In genomic region chr1:180675586-180675985, GRCh38 we compare ENCODE assay signal across 27 cellular contexts. TPM values are rescaled to one million over a fixed set of nuclear protein-coding genes. Genes with fewer than 3 reads are reported as not detected.
DNase-seq lines count a peak whose midpoint lies in the region; ATAC-seq, FAIRE-seq and TF ChIP-seq lines count a peak whose summit lies in the region.
"Had no signal": no experiment of that assay in that cellular context is flagged by ENCODE, and none has a peak within 500 bp of the region (broad histone marks: within the 10 kb centered on the region; RNA-seq: fewer than 3 reads in every experiment).

No MANE protein-coding gene starts in this region.

- H3K27me3 Mint-ChIP-seq in H9 (ENCODE audit: low read depth) (no peaks in the 10 kb centered on the region), progenitor cell of endocrine pancreas (no peaks in the 10 kb centered on the region)
- no peaks in the 10 kb centered on the region for H3K27me3 Mint-ChIP-seq in naive thymus-derived CD8-positive, alpha-beta T cell
- H3K27me3 Mint-ChIP-seq: CD8-positive, alpha-beta memory T cell; T-helper 17 cell had no signal

- H3K79me1 ChIP-seq in H9 (ENCODE audit: insufficient read depth, low read depth, low read length, poor library complexity, severe bottlenecking) (no peaks in the 10 kb centered on the region), H1 (ENCODE audit: low read depth, low read length) (no peaks in the 10 kb centered on the region)

- H3K4me1 Mint-ChIP-seq in H9, result peaks cover 25 to 30% of the 10 kb centered on the region in 2 experiments
- peaks cover 15% of the 10 kb centered on the region for H3K4me1 Mint-ChIP-seq in progenitor cell of endocrine pancreas (ENCODE audit: low read depth)
- peaks cover 6 to 29% (median 9%) of the 10 kb centered on the region in 4 donors for H3K4me1 Mint-ChIP-seq in naive thymus-derived CD8-positive, alpha-beta T cell

- H3K4ac ChIP-seq in H9 (ENCODE audit: low read depth, low read length) (no peak overlapping the region), H1 (replicated peaks; ENCODE audit: insufficient read length, low read depth, low read length) (no peak overlapping the region)

- H3K56ac ChIP-seq in H9 (ENCODE audit: insufficient read length, low read depth, low read length), result no peak overlapping the region
- H3K56ac ChIP-seq in H1 (replicated peaks; ENCODE audit: insufficient read length, low read depth, low read length), result no peak overlapping the region

- H2BK20ac ChIP-seq in H9 (ENCODE audit: low read depth, low read length, poor library complexity, severe bottlenecking) (no peak overlapping the region), H1 (ENCODE audit: low read length) (no peak overlapping the region)

- H2BK15ac ChIP-seq in H9 (ENCODE audit: low read depth, low read length) (no peak overlapping the region), H1 (ENCODE audit: low read length) (no peak overlapping the region)

- H3K9me2 ChIP-seq in PC-3 (replicated peaks; ENCODE audit: low read length), result no peaks in the 10 kb centered on the region

- H3K27me3 ChIP-seq in H9 (ENCODE audit: insufficient read depth, low read length) (no peaks in the 10 kb centered on the region), PC-3 (ENCODE audit: low read length) (no peaks in the 10 kb centered on the region), H1 (replicated peaks in 1 of 4; ENCODE audit: control insufficient read depth in 3 of 4, extremely low read depth in 1 of 4, insufficient read depth in 3 of 4, low read length in 3 of 4) (no peaks in the 10 kb centered on the region), colonic mucosa (no peaks in the 10 kb centered on the region)
- H3K27me3 ChIP-seq: ascending aorta, right atrium auricular region, SJSA1, tibial artery had no signal

- H3K27ac ChIP-seq in H9 (ENCODE audit: insufficient read length, low read depth, low read length), result no peak overlapping the region
- H3K27ac ChIP-seq in PC-3 (ENCODE audit: low read length), result no peak overlapping the region
- H3K27ac ChIP-seq in H1 (ENCODE audit: low read depth, low read length), result no peak overlapping the region
- H3K27ac ChIP-seq in colonic mucosa, result no peak overlapping the region
- H3K27ac ChIP-seq: ascending aorta, right atrium auricular region, SJSA1, tibial artery had no signal

- H3K23me2 ChIP-seq in H9 (ENCODE audit: insufficient read length, low read depth, low read length, poor library complexity, severe bottlenecking) (no peaks in the 10 kb centered on the region), H1 (ENCODE audit: low read depth, low read length) (no peaks in the 10 kb centered on the region)

- H3K14ac ChIP-seq in H9 (ENCODE audit: insufficient read depth, low read length) (no peak overlapping the region), H1 (ENCODE audit: insufficient read length) (no peak overlapping the region)

- CTCF ChIA-PET in PC-3 (lab: Charles Lee), result no interaction called here
- CTCF ChIA-PET in H1 (lab: Charles Lee; ENCODE audit: partially characterized antibody), result no interaction called here

- H4K91ac ChIP-seq in H9 (ENCODE audit: insufficient read length, low read depth, low read length), result no peak overlapping the region
- no peak overlapping the region for H4K91ac ChIP-seq in H1 (replicated peaks; ENCODE audit: insufficient read length, low read length)

- H3K9me3 ChIP-seq in H9 (ENCODE audit: control insufficient read depth, low read depth, low read length) (no peaks in the 10 kb centered on the region), PC-3 (ENCODE audit: low read length) (no peaks in the 10 kb centered on the region), H1 (ENCODE audit: insufficient read depth in 2 of 2, low read depth in 1 of 2, low read length in 1 of 2) (peaks cover 0 to 3% of the 10 kb centered on the region in 2 experiments; a peak in 1 of 4 replicates), colonic mucosa (no peaks in the 10 kb centered on the region)
- H3K9me3 ChIP-seq: SJSA1 had no signal

- no peak overlapping the region for H2BK5ac ChIP-seq in H9 (ENCODE audit: insufficient read length, low read length)
- H2BK5ac ChIP-seq in H1 (ENCODE audit: low read depth, low read length), result no peak overlapping the region

- no peak overlapping the region for H2BK120ac ChIP-seq in H9 (ENCODE audit: low read depth, low read length, poor library complexity, severe bottlenecking)
- H2BK120ac ChIP-seq in H1 (replicated peaks; ENCODE audit: low read depth, low read length), result no peak overlapping the region

- H3K4me3 ChIP-seq in PC-3 (ENCODE audit: low read length), result no peak overlapping the region
- no peak overlapping the region for H3K4me3 ChIP-seq in H1 (ENCODE audit: extremely low read depth in 1 of 4, insufficient read depth in 2 of 4, low read depth in 3 of 4, low read length in 4 of 4)
- no peak overlapping the region for H3K4me3 ChIP-seq in colonic mucosa
- H3K4me3 ChIP-seq: ascending aorta, right atrium auricular region, SJSA1, tibial artery had no signal

- no peak for FAIRE-seq in H1 (lab: Jason Lieb, UNC)

- H3K36me3 ChIP-seq in PC-3 (ENCODE audit: low read depth, low read length), result no peaks in the 10 kb centered on the region
- no peaks in the 10 kb centered on the region for H3K36me3 ChIP-seq in H1 (ENCODE audit: control insufficient read depth in 2 of 4, insufficient read depth in 4 of 4, low read length in 3 of 4)
- no peaks in the 10 kb centered on the region for H3K36me3 ChIP-seq in colonic mucosa
- H3K36me3 ChIP-seq: right atrium auricular region, SJSA1 had no signal

- H3K36me3 Mint-ChIP-seq in H9 (ENCODE audit: insufficient read depth in 1 of 3, low read depth in 3 of 3) (peaks cover 0 to 7% (median 5%) of the 10 kb centered on the region in 3 experiments; a peak in 6 of 7 replicates), progenitor cell of endocrine pancreas (ENCODE audit: insufficient read depth) (peaks cover 19% of the 10 kb centered on the region)
- H3K36me3 Mint-ChIP-seq in naive thymus-derived CD8-positive, alpha-beta T cell, result peaks cover 21 to 59% (median 31%) of the 10 kb centered on the region in 3 donors

- H4K8ac ChIP-seq in H9 (replicated peaks; ENCODE audit: insufficient read length, low read depth, low read length) (no peak overlapping the region), H1 (ENCODE audit: extremely low read depth, insufficient read depth, low read length) (no peak overlapping the region)

- H3K23ac ChIP-seq in H9 (ENCODE audit: insufficient read length, low read depth, low read length) (no peak overlapping the region), H1 (ENCODE audit: insufficient read length) (no peak overlapping the region)

- ATAC-seq in PC-3 (peak; percentile 63), GM21576 (IDR thresholded peaks at IDR 0.05; ENCODE audit: unreplicated experiment) (no peak)
- ATAC-seq in naive thymus-derived CD8-positive, alpha-beta T cell, result no peak
- ATAC-seq: activated naive CD4-positive, alpha-beta T cell treated with anti-CD3 and anti-CD28 coated beads, Interleukin-2, amount 50 U/mL, for 72 hours; left cardiac atrium; natural killer cell; stimulated activated naive CD8-positive, alpha-beta T cell treated with anti-CD3 and anti-CD28 coated beads, Interleukin-15, Interleukin-2, amounts not matched to agents 100 U/mL and 50 U/mL, for 24 hours; T-helper 17 cell had no signal

- BruUV-seq in PC-3 (replicated peaks; lab: Mats Ljungman, UMichigan), result no TSS peak

- H3K9me3 Mint-ChIP-seq in H9 (peaks cover 6 to 7% of the 10 kb centered on the region in 2 experiments), progenitor cell of endocrine pancreas (ENCODE audit: low read depth) (peaks cover 13% of the 10 kb centered on the region)
- peaks cover 10 to 41% (median 20%) of the 10 kb centered on the region in 9 donors for H3K9me3 Mint-ChIP-seq in naive thymus-derived CD8-positive, alpha-beta T cell

- no peak for TF ChIP-seq POLR2A in H1 (IDR thresholded peaks at IDR 0.05; ENCODE audit: control extremely low read depth in 1 of 2, low read depth in 2 of 2, low read length in 2 of 2)

- H3K4me1 ChIP-seq in H9 (ENCODE audit: insufficient read depth, low read length) (no peaks in the 10 kb centered on the region), PC-3 (ENCODE audit: insufficient read depth, low read length) (peaks cover 12% of the 10 kb centered on the region), H1 (replicated peaks in 1 of 4; ENCODE audit: control insufficient read depth in 3 of 4, insufficient read depth in 4 of 4, low read length in 3 of 4) (peaks cover 0 to 3% (median 0%) of the 10 kb centered on the region in 4 experiments; a peak in 2 of 7 replicates), colonic mucosa (no peaks in the 10 kb centered on the region)
- H3K4me1 ChIP-seq: ascending aorta, right atrium auricular region, tibial artery had no signal

- no peaks in the 10 kb centered on the region for H3F3A ChIP-seq in PC-3 (ENCODE audit: low read length, unreplicated experiment)

- DNase-seq in H9 (no peak), PC-3 (peak; percentile 41), H1 (ENCODE audit: low read depth in 1 of 2, low spot score in 2 of 2) (no peak), progenitor cell of endocrine pancreas (ENCODE audit: low spot score, unreplicated experiment) (no peak), colonic mucosa (no peak)
- no peak for DNase-seq in naive thymus-derived CD8-positive, alpha-beta T cell
- DNase-seq: activated CD4-positive, alpha-beta T cell treated with anti-CD3 and anti-CD28 coated beads, Interleukin-2, amount 50 U/mL, for 1 hour; AML-193; CD8-positive, alpha-beta memory T cell; effector memory CD4-positive, alpha-beta T cell; Karpas-422; left cardiac atrium; mesenchymal stem cell; natural killer cell; NCI-H1048; NCI-H187; NCI-H82; stimulated activated CD4-positive, alpha-beta T cell treated with anti-CD3 and anti-CD28 coated beads, Interleukin-12 subunit alpha, Interleukin-12 subunit beta, amount 100 ng/mL, for 4 hours; stimulated activated CD4-positive, alpha-beta T cell treated with anti-CD3 and anti-CD28 coated beads, Interleukin-4, amount 100 ng/mL, for 4 hours; stimulated activated naive CD8-positive, alpha-beta T cell treated with anti-CD3 and anti-CD28 coated beads, Interleukin-15, Interleukin-2, amounts not matched to agents 100 U/mL and 50 U/mL, for 24 hours; T-helper 17 cell; tibial artery had no signal

- no peak overlapping the region for H3T11ph ChIP-seq in H9 (ENCODE audit: low read length)

- POLR2A ChIA-PET in PC-3 (lab: Charles Lee; ENCODE audit: unreplicated experiment), result no interaction called here
- POLR2A ChIA-PET in H1 (lab: Charles Lee; ENCODE audit: partially characterized antibody), result no interaction called here
- POLR2A ChIA-PET in naive thymus-derived CD8-positive, alpha-beta T cell (lab: Charles Lee), result no interaction called here

- H2AFZ ChIP-seq in H9 (ENCODE audit: low read length) (no peak overlapping the region), PC-3 (ENCODE audit: low read length) (no peak overlapping the region), H1 (ENCODE audit: low read length) (no peak overlapping the region)

- H2AK5ac ChIP-seq in H9 (ENCODE audit: insufficient read length, low read length), result no peak overlapping the region
- H2AK5ac ChIP-seq in H1 (ENCODE audit: low read depth, low read length), result no peak overlapping the region

- intact Hi-C loops in PC-3 (cut with micrococcal nuclease), result no loop called here
- intact Hi-C loops in colonic mucosa (cut with DNase I), result no loop called here

- H2BK12ac ChIP-seq in H9 (ENCODE audit: insufficient read length, low read depth, low read length), result no peak overlapping the region
- H2BK12ac ChIP-seq in H1 (ENCODE audit: low read depth, low read length), result no peak overlapping the region

- H3K9ac ChIP-seq in H9 (ENCODE audit: extremely low read depth, insufficient read length, low read length) (no peak overlapping the region), PC-3 (ENCODE audit: low read length) (no peak overlapping the region), H1 (replicated peaks in 1 of 4; ENCODE audit: extremely low read depth in 1 of 4, low read depth in 3 of 4, low read length in 3 of 4) (no peak overlapping the region), colonic mucosa (ENCODE audit: low read depth in 2 of 2, low read length in 2 of 2) (no peak overlapping the region)

- H4K5ac ChIP-seq in H9 (ENCODE audit: insufficient read length, low read depth, low read length) (no peak overlapping the region), H1 (ENCODE audit: insufficient read length, low read depth, low read length) (no peak overlapping the region)

- H3K18ac ChIP-seq in H9 (ENCODE audit: insufficient read length, low read depth, low read length) (no peak overlapping the region), H1 (ENCODE audit: extremely low read depth, low read length) (no peak overlapping the region)

- WGBS in H9 (ENCODE audit: extremely low coverage, insufficient read length, low lambda C conversion rate), result no CpG with 5 or more reads among the region's 2 CpGs
- 78% methylated on average over 2 of the region's 2 CpGs; no CpG with 5 or more reads in 1 of the 2 experiments for WGBS in H1 (ENCODE audit: extremely low coverage in 1 of 2, insufficient coverage in 1 of 2, insufficient read length in 1 of 2, insufficient replicate concordance in 2 of 2, low coverage in 1 of 2, low lambda C conversion rate in 2 of 2, missing lambda C conversion rate in 1 of 2), 2 experiments

- 0 out of 7 replicates have a peak overlapping the region, but pooled peaks of 2 of the 3 experiments have one; percentile 12 to 31 for H3K27ac Mint-ChIP-seq in H9
- H3K27ac Mint-ChIP-seq in progenitor cell of endocrine pancreas, result peak overlapping the region; percentile 20
- no peak overlapping the region for H3K27ac Mint-ChIP-seq in naive thymus-derived CD8-positive, alpha-beta T cell
- H3K27ac Mint-ChIP-seq: activated naive CD4-positive, alpha-beta T cell treated with anti-CD3 and anti-CD28 coated beads, Interleukin-2, amount 50 U/mL, for 72 hours; T-helper 17 cell had no signal

- H3K4me3 Mint-ChIP-seq in H9 (no peak overlapping the region), progenitor cell of endocrine pancreas (ENCODE audit: low read depth) (no peak overlapping the region)
- H3K4me3 Mint-ChIP-seq in naive thymus-derived CD8-positive, alpha-beta T cell, result no peak overlapping the region
- H3K4me3 Mint-ChIP-seq: natural killer cell, T-helper 17 cell had no signal

- H3K79me2 ChIP-seq in H9 (ENCODE audit: insufficient read depth, low read length), result no peaks in the 10 kb centered on the region; the same call in 1 of the 2 replicates
- no peaks in the 10 kb centered on the region for H3K79me2 ChIP-seq in PC-3 (ENCODE audit: low read length)
- peaks cover 3 to 35% of the 10 kb centered on the region in 2 experiments; a peak in 3 of 4 replicates for H3K79me2 ChIP-seq in H1 (ENCODE audit: control insufficient read depth in 1 of 2, insufficient read depth in 2 of 2, low read length in 2 of 2)

- no peaks in the 10 kb centered on the region for H4K20me1 ChIP-seq in H9 (ENCODE audit: control insufficient read depth, insufficient read depth, insufficient read length)
- no peaks in the 10 kb centered on the region for H4K20me1 ChIP-seq in PC-3 (ENCODE audit: low read length)
- peaks cover 0 to 3% of the 10 kb centered on the region in 2 experiments for H4K20me1 ChIP-seq in H1 (replicated peaks in 1 of 2; ENCODE audit: control insufficient read depth in 1 of 2, insufficient read depth in 2 of 2, low read length in 2 of 2)

- TF ChIP-seq EP300 in H1 (IDR thresholded peaks at IDR 0.05; ENCODE audit: borderline replicate concordance in 1 of 2, low read depth in 2 of 2, low read length in 2 of 2), result no peak

- TF ChIP-seq CTCF in H9 (conservative IDR thresholded peaks at IDR 0.05) (no peak), PC-3 (conservative IDR thresholded peaks at IDR 0.05; ENCODE audit: low read depth, low read length) (no peak), H1 (IDR thresholded peaks at IDR 0.05; ENCODE audit: control extremely low read depth in 1 of 3, insufficient read depth in 1 of 3, low read depth in 1 of 3, low read length in 3 of 3) (no peak), progenitor cell of endocrine pancreas (IDR thresholded peaks at IDR 0.05; ENCODE audit: unreplicated experiment) (no peak), colonic mucosa (IDR thresholded peaks at IDR 0.05) (no peak)

- no peak overlapping the region for H3K4me2 ChIP-seq in H9 (ENCODE audit: insufficient read depth, insufficient read length, low read length)
- H3K4me2 ChIP-seq in PC-3 (ENCODE audit: low read length), result no peak overlapping the region
- H3K4me2 ChIP-seq in H1 (ENCODE audit: insufficient read depth in 1 of 2, low read depth in 2 of 2, low read length in 2 of 2), result no peak overlapping the region

- no peak for TF ChIP-seq RAD21 in H1 (IDR thresholded peaks at IDR 0.05 in 1 of 2, conservative IDR thresholded peaks at IDR 0.05 in 1 of 2; ENCODE audit: low read depth in 2 of 2, low read length in 2 of 2)

RNA-seq across cellular contexts. Expression of gene XPR1, which starts 43.8 kb away (rescaled TPM):
- total RNA-seq in H9 (2021), result 34.1 and 35.1 TPM in 2 replicates
- total RNA-seq in PC-3 (2014; rRNA removed), result 7.3 and 8.2 TPM in 2 replicates
- 41.5 and 43.9 TPM in 2 replicates for total RNA-seq in H1 (2021; fragmentation: NEBNext Ultra II Directional; extraction: Animal tissue kit (Norgen Biotek cat#: 25700))
- polyA plus RNA-seq in H1 (2011; rRNA removed), result 20.0 and 28.6 TPM in 2 replicates
- 23.7 TPM for polyA plus RNA-seq in H1 (2011; cell fraction: cytosol; rRNA removed)
- polyA plus RNA-seq in H1 (2011; cell fraction: nucleus; rRNA removed), result 12.8 TPM
- polyA plus RNA-seq in H1 (2012, experiment 1 of 2), result 18.2 to 34.1 TPM (median 24.0 TPM) in 4 replicates
- polyA plus RNA-seq in H1 (2012, experiment 2 of 2), result 1.7 TPM
- 46.4 TPM for polyA plus RNA-seq in H1 (2013, experiment 1 of 2)
- 53.7 TPM for polyA plus RNA-seq in H1 (2013, experiment 2 of 2)
- polyA minus RNA-seq in H1 (2011; rRNA and poly(A)+ RNA removed), result 56.2 and 77.6 TPM in 2 replicates
- 31.7 TPM for polyA minus RNA-seq in H1 (2011; cell fraction: cytosol; rRNA and poly(A)+ RNA removed)
- 31.3 TPM for polyA minus RNA-seq in H1 (2011; cell fraction: nucleus; rRNA and poly(A)+ RNA removed)
- 62.6 and 68.7 TPM in 2 replicates for total RNA-seq in progenitor cell of endocrine pancreas
- total RNA-seq in naive thymus-derived CD8-positive, alpha-beta T cell, result 10 to 100 TPM; 16.3 to 19.1 TPM
- polyA plus RNA-seq in naive thymus-derived CD8-positive, alpha-beta T cell, result 1 to 10 TPM; 2.8 to 4.6 (median 4.0) TPM
- total RNA-seq in colonic mucosa, result 10 to 100 TPM; 20.5 to 25.8 TPM

Comparison
In these comparisons a context has a peak if more than half of its experiments do, and no peak if none do; other contexts are left out.
1. H3K27ac Mint-ChIP-seq: peak in H9 (2 of 3) and progenitor cell of endocrine pancreas (single experiment); none in naive thymus-derived CD8-positive, alpha-beta T cell (0 of 10).